Comparison of ENCODE assay signal across 8 cellular contexts in genomic region chr19:57558525-57558924, GRCh38. TPM values are rescaled to one million over a fixed set of nuclear protein-coding genes. Genes with fewer than 3 reads are reported as not detected.
DNase-seq lines count a peak whose midpoint lies in the region; ATAC-seq, FAIRE-seq and TF ChIP-seq lines count a peak whose summit lies in the region.

No MANE protein-coding gene starts in this region.

- no peak overlapping the region for H3K23ac ChIP-seq in mesenchymal stem cell (ENCODE audit: low read length in 2 of 2)

- no peak for TF ChIP-seq EP300 in K562 (IDR thresholded peaks at IDR 0.05; ENCODE audit: low read length)

- H3K27me3 ChIP-seq in AG04450 (ENCODE audit: control insufficient read depth, insufficient read depth, low read length) (no peaks in the 10 kb centered on the region), K562 (ENCODE audit: control insufficient read depth in 2 of 2, insufficient read depth in 2 of 2, low read length in 2 of 2) (no peaks in the 10 kb centered on the region; a peak in 1 of 5 replicates), mesenchymal stem cell (ENCODE audit: control insufficient read depth in 1 of 2, insufficient read depth in 1 of 2, low read length in 2 of 2) (no peaks in the 10 kb centered on the region)

- no peak overlapping the region for H3K27ac ChIP-seq in AG04450 (ENCODE audit: low read depth, low read length)
- no peak overlapping the region for H3K27ac ChIP-seq in K562 (ENCODE audit: extremely low read depth, low read depth, low read length)
- no peak overlapping the region for H3K27ac ChIP-seq in mesenchymal stem cell (ENCODE audit: low read length, poor library complexity, severe bottlenecking)
- no peak overlapping the region for H3K27ac ChIP-seq in substantia nigra (ENCODE audit: low read depth, low read length, poor library complexity, severe bottlenecking)

- no peak overlapping the region for H4K8ac ChIP-seq in mesenchymal stem cell (ENCODE audit: low read length)

- peak overlapping the region; percentile 98 for H3K4me3 Mint-ChIP-seq in HFFc6

- H2AFZ ChIP-seq in K562 (ENCODE audit: low read depth, low read length) (no peak overlapping the region), mesenchymal stem cell (ENCODE audit: low read depth, low read length) (no peak overlapping the region)

- peaks cover 33% of the 10 kb centered on the region for H3K4me1 Mint-ChIP-seq in HFFc6 (ENCODE audit: low read depth)

- H3K36me3 ChIP-seq in K562 (ENCODE audit: control insufficient read depth, insufficient read depth, low read length) (peaks cover 18% of the 10 kb centered on the region), mesenchymal stem cell (ENCODE audit: control insufficient read depth in 1 of 2, insufficient read depth in 2 of 2, low read depth in 1 of 2, low read length in 2 of 2) (peaks cover 29 to 32% of the 10 kb centered on the region in 2 experiments)

- H3K79me2 ChIP-seq in K562 (ENCODE audit: control insufficient read depth, insufficient read depth, low read length): peaks cover 20% of the 10 kb centered on the region

- no peak overlapping the region for H2BK15ac ChIP-seq in mesenchymal stem cell (ENCODE audit: low read depth, poor library complexity, severe bottlenecking)

- peaks cover 37% of the 10 kb centered on the region for H3K79me1 ChIP-seq in mesenchymal stem cell (replicated peaks; ENCODE audit: low read length, poor library complexity, severe bottlenecking)

- H3K9me1 ChIP-seq in K562 (ENCODE audit: control insufficient read depth, insufficient read depth, low read length): no peaks in the 10 kb centered on the region

- H3K9me3 Mint-ChIP-seq in HFFc6: peaks cover 44% of the 10 kb centered on the region

- H3K18ac ChIP-seq in mesenchymal stem cell (ENCODE audit: low read depth in 1 of 2, low read length in 2 of 2): no peak overlapping the region

- ATAC-seq in K562 (peak; percentile 34; the same call in 2 of the 3 replicates), HG03025 (IDR thresholded peaks at IDR 0.05; ENCODE audit: low FRiP score, unreplicated experiment) (no peak)

- intact Hi-C loops in K562 (cut with micrococcal nuclease): no loop called here

- no peak overlapping the region for H3K4ac ChIP-seq in mesenchymal stem cell (ENCODE audit: low read depth in 1 of 2, low read length in 2 of 2)

- peaks cover 34% of the 10 kb centered on the region for H3K9me3 ChIP-seq in AG04450 (ENCODE audit: control insufficient read depth, insufficient read depth, low read length)
- H3K9me3 ChIP-seq in K562 (replicated peaks; ENCODE audit: control insufficient read depth, insufficient read depth, low read depth, low read length): 0 out of 2 replicates have a peak, but pooled peaks cover 5% of the 10 kb centered on the region
- H3K9me3 ChIP-seq in mesenchymal stem cell (ENCODE audit: control insufficient read depth, low read length): peaks cover 46% of the 10 kb centered on the region

- CTCF ChIA-PET in AG04450 (lab: Charles Lee): no interaction called here
- CTCF ChIA-PET in K562 (lab: Yijun Ruan, JAX; ENCODE audit: low intra/inter-chr PET ratio): no interaction called here

- FAIRE-seq in K562 (lab: Jason Lieb, UNC): peak; percentile 65
- FAIRE-seq in HTR-8/SVneo (lab: Jason Lieb, UNC): no peak

- H4K20me1 ChIP-seq in K562 (replicated peaks; ENCODE audit: control insufficient read depth, insufficient read depth, low read length): no peaks in the 10 kb centered on the region

- no peak overlapping the region for H2BK5ac ChIP-seq in mesenchymal stem cell (ENCODE audit: low read depth, low read length, poor library complexity, severe bottlenecking)

- in situ Hi-C loops in K562 (cut with MboI): no loop called here

- TF ChIP-seq RAD21 in K562 (CRISPR knock-in tag; conservative IDR thresholded peaks at IDR 0.05 in 1 of 2, IDR thresholded peaks at IDR 0.05 in 1 of 2): peak in 1 of 2 experiments; percentile 42; a peak in 2 of 4 replicates

- POLR2A ChIA-PET in AG04450 (lab: Yijun Ruan, JAX): no interaction called here
- POLR2A ChIA-PET in K562 (lab: Yijun Ruan, JAX): no interaction called here

- no peak overlapping the region for H2BK12ac ChIP-seq in mesenchymal stem cell (ENCODE audit: low read length in 2 of 2)

- 12% methylated on average over 6 of the region's 6 CpGs for WGBS in K562 (ENCODE audit: insufficient coverage, low coverage, missing lambda C conversion rate)
- WGBS in mesenchymal stem cell: 52% methylated on average over 6 of the region's 6 CpGs

- BruUV-seq in K562 (replicated peaks; lab: Mats Ljungman, UMichigan): no TSS peak

- H3K9ac ChIP-seq in K562 (ENCODE audit: insufficient read depth in 1 of 2, low read depth in 2 of 2, low read length in 2 of 2) (peak overlapping the region in 1 of 2 experiments; percentile 69; a peak in 1 of 4 replicates), mesenchymal stem cell (ENCODE audit: low read length) (peak overlapping the region; percentile 91)

- no peak overlapping the region for H3K14ac ChIP-seq in mesenchymal stem cell (ENCODE audit: low read length in 2 of 2)

- no peak overlapping the region for H4K91ac ChIP-seq in mesenchymal stem cell (ENCODE audit: low read length)

- no peak for DNase-seq in AG04450 (ENCODE audit: low read depth, low spot score)
- DNase-seq in HFFc6: peak; percentile 10
- DNase-seq in K562 (ENCODE audit: extremely low read depth in 1 of 4, low spot score in 3 of 4): peak in 3 of 4 experiments; percentile 16 to 25 (median 18)
- peak; percentile 34 for DNase-seq in mesenchymal stem cell
- no peak for DNase-seq in occipital lobe (lab: John Stamatoyannopoulos, UW)
- DNase-seq in HTR-8/SVneo (ENCODE audit: insufficient read length, low spot score): no peak
- no peak for DNase-seq in substantia nigra (lab: John Stamatoyannopoulos, UW)

- peaks cover 64% of the 10 kb centered on the region for H3K36me3 Mint-ChIP-seq in HFFc6 (ENCODE audit: low read depth)

- H3K4me3 ChIP-seq in AG04450 (ENCODE audit: low read depth, low read length) (peak overlapping the region; percentile 98), K562 (peak overlapping the region; percentile 88), mesenchymal stem cell (ENCODE audit: insufficient read depth in 1 of 2, low read depth in 1 of 2, low read length in 2 of 2) (peak overlapping the region in 1 of 2 experiments; percentile 97)

- no peak for TF ChIP-seq POLR2A in K562 (conservative IDR thresholded peaks at IDR 0.05)

- H2AK5ac ChIP-seq in mesenchymal stem cell (ENCODE audit: low read length, severe bottlenecking): no peak overlapping the region

- no peak overlapping the region for H2BK120ac ChIP-seq in mesenchymal stem cell (ENCODE audit: low read depth, low read length)

- H3K27ac Mint-ChIP-seq in HFFc6: peak overlapping the region; percentile 89

- H3K4me1 ChIP-seq in K562 (replicated peaks in 1 of 2; ENCODE audit: control insufficient read depth in 2 of 2, insufficient read depth in 2 of 2, low read length in 2 of 2): peaks cover 0 to 11% of the 10 kb centered on the region in 2 experiments; a peak in 2 of 5 replicates
- H3K4me1 ChIP-seq in mesenchymal stem cell (ENCODE audit: control insufficient read depth, insufficient read depth, low read depth, low read length): peaks cover 4% of the 10 kb centered on the region

- peak; percentile 21; the same call in 1 of the 2 replicates for TF ChIP-seq CTCF in AG04450 (IDR thresholded peaks at IDR 0.05; ENCODE audit: low read depth, low read length)
- TF ChIP-seq CTCF in HFFc6 (IDR thresholded peaks at IDR 0.05): no peak
- TF ChIP-seq CTCF in K562 (IDR thresholded peaks at IDR 0.05 in 2 of 3, conservative IDR thresholded peaks at IDR 0.05 in 1 of 3; ENCODE audit: insufficient read depth in 2 of 3, low read depth in 1 of 3, low read length in 3 of 3): no peak

- peaks cover 6% of the 10 kb centered on the region for H3K27me3 Mint-ChIP-seq in HFFc6 (ENCODE audit: insufficient read depth)

- H3K4me2 ChIP-seq in K562 (ENCODE audit: insufficient read depth, low read length) (peak overlapping the region; percentile 71), mesenchymal stem cell (ENCODE audit: low read length, poor library complexity, severe bottlenecking) (peak overlapping the region; percentile 46)

RNA-seq across cellular contexts. Expression of gene ZNF550, which starts 1.1 kb away (rescaled TPM):
- polyA plus RNA-seq in AG04450 (2011; rRNA removed): 6.8 and 8.2 TPM in 2 replicates
- 11.0 and 11.2 TPM in 2 replicates for polyA minus RNA-seq in AG04450 (2011; rRNA and poly(A)+ RNA removed)
- total RNA-seq in HFFc6 (2021; fragmentation: NEBNext Ultra II Directional; extraction: Animal tissue kit (Norgen Biotek cat#: 25700)): 1 to 10 TPM; 4.8 to 8.5 (median 5.6) TPM
- total RNA-seq in K562 (2011; cell fraction: chromatin; rRNA removed; ENCODE audit: low replicate concordance): 26.0 and 36.4 TPM in 2 replicates
- total RNA-seq in K562 (2011; cell fraction: nucleolus; rRNA removed): 29.0 and 29.5 TPM in 2 replicates
- total RNA-seq in K562 (2011; cell fraction: nucleoplasm; rRNA removed): 17.0 and 21.4 TPM in 2 replicates
- total RNA-seq in K562 (2014; rRNA removed): 3.9 and 5.0 TPM in 2 replicates
- total RNA-seq in K562 (2014; rRNA removed; fragmentation: Illumina TruSeq; extraction: Trizol): 5.1 and 6.4 TPM in 2 replicates
- total RNA-seq in K562 (2015; rRNA removed; fragmentation: Illumina TruSeq; extraction: Trizol): 3.5 TPM in 2 replicates
- total RNA-seq in K562 (2021): 4.8 and 5.2 TPM in 2 replicates
- 11.8 and 12.8 TPM in 2 replicates for polyA plus RNA-seq in K562 (2011; rRNA removed)
- 3.4 and 6.3 TPM in 2 replicates for polyA plus RNA-seq in K562 (2011; cell fraction: cytosol; rRNA removed)
- 12.8 and 16.3 TPM in 2 replicates for polyA plus RNA-seq in K562 (2011; cell fraction: nucleus; rRNA removed)
- polyA plus RNA-seq in K562 (2012): 3.1 and 3.2 TPM in 2 replicates
- 4.4 and 4.6 TPM in 2 replicates for polyA plus RNA-seq in K562 (2014; fragmentation: Illumina TruSeq; extraction: Trizol)
- 1 to 10 TPM; 1.6 to 1.7 TPM for polyA plus RNA-seq in K562 (2014; fragmentation: Nextera tagmentation; extraction: Ambion mirVana)
- 4.3 and 5.0 TPM in 2 replicates for polyA plus RNA-seq in K562 (2014; rRNA removed)
- 15.3 and 17.1 TPM in 2 replicates for polyA minus RNA-seq in K562 (2011; rRNA and poly(A)+ RNA removed)
- polyA minus RNA-seq in K562 (2011; cell fraction: cytosol; rRNA and poly(A)+ RNA removed): 4.3 and 5.9 TPM in 2 replicates
- 10.9 and 17.0 TPM in 2 replicates for polyA minus RNA-seq in K562 (2011; cell fraction: nucleus; rRNA and poly(A)+ RNA removed)
- polyA plus RNA-seq in mesenchymal stem cell (2013, experiment 1 of 2): 2.8 TPM
- polyA plus RNA-seq in mesenchymal stem cell (2013, experiment 2 of 2): 3.0 TPM
- total RNA-seq in occipital lobe: 12.8 TPM

RNA-seq across cellular contexts. Expression of gene ZNF416, which starts 20.2 kb away (rescaled TPM):
- 4.4 and 4.8 TPM in 2 replicates for polyA plus RNA-seq in AG04450 (2011; rRNA removed)
- 10.0 and 10.1 TPM in 2 replicates for polyA minus RNA-seq in AG04450 (2011; rRNA and poly(A)+ RNA removed)
- total RNA-seq in HFFc6 (2021; fragmentation: NEBNext Ultra II Directional; extraction: Animal tissue kit (Norgen Biotek cat#: 25700)): 1 to 10 TPM; 3.8 to 5.4 (median 5.0) TPM
- 4.9 and 8.5 TPM in 2 replicates for total RNA-seq in K562 (2011; cell fraction: chromatin; rRNA removed; ENCODE audit: low replicate concordance)
- 5.0 and 7.2 TPM in 2 replicates for total RNA-seq in K562 (2011; cell fraction: nucleolus; rRNA removed)
- 4.7 and 4.8 TPM in 2 replicates for total RNA-seq in K562 (2011; cell fraction: nucleoplasm; rRNA removed)
- total RNA-seq in K562 (2014; rRNA removed): 0.78 and 1.1 TPM in 2 replicates
- total RNA-seq in K562 (2014; rRNA removed; fragmentation: Illumina TruSeq; extraction: Trizol): 1.2 and 1.6 TPM in 2 replicates
- total RNA-seq in K562 (2015; rRNA removed; fragmentation: Illumina TruSeq; extraction: Trizol): 1.1 and 1.2 TPM in 2 replicates
- 1.3 and 1.6 TPM in 2 replicates for total RNA-seq in K562 (2021)
- 1.3 and 2.0 TPM in 2 replicates for polyA plus RNA-seq in K562 (2011; rRNA removed)
- polyA plus RNA-seq in K562 (2011; cell fraction: cytosol; rRNA removed): 0.66 and 1.0 TPM in 2 replicates
- 1.6 and 1.8 TPM in 2 replicates for polyA plus RNA-seq in K562 (2011; cell fraction: nucleus; rRNA removed)
- 0.85 and 1.3 TPM in 2 replicates for polyA plus RNA-seq in K562 (2012)
- 1.3 and 1.5 TPM in 2 replicates for polyA plus RNA-seq in K562 (2014; fragmentation: Illumina TruSeq; extraction: Trizol)
- under 1 TPM; 0.20 to 0.27 TPM for polyA plus RNA-seq in K562 (2014; fragmentation: Nextera tagmentation; extraction: Ambion mirVana)
- polyA plus RNA-seq in K562 (2014; rRNA removed): 0.61 and 1.1 TPM in 2 replicates
- polyA minus RNA-seq in K562 (2011; rRNA and poly(A)+ RNA removed): 3.9 and 4.7 TPM in 2 replicates
- 0.82 and 1.1 TPM in 2 replicates for polyA minus RNA-seq in K562 (2011; cell fraction: cytosol; rRNA and poly(A)+ RNA removed)
- polyA minus RNA-seq in K562 (2011; cell fraction: nucleus; rRNA and poly(A)+ RNA removed): 4.3 and 5.6 TPM in 2 replicates
- 3.4 TPM for polyA plus RNA-seq in mesenchymal stem cell (2013, experiment 1 of 2)
- polyA plus RNA-seq in mesenchymal stem cell (2013, experiment 2 of 2): 3.4 TPM
- 15.1 TPM for total RNA-seq in occipital lobe

RNA-seq across cellular contexts. Expression of gene ZIK1, which starts 25.4 kb away (rescaled TPM):
- polyA plus RNA-seq in AG04450 (2011; rRNA removed): 4.3 and 4.5 TPM in 2 replicates
- polyA minus RNA-seq in AG04450 (2011; rRNA and poly(A)+ RNA removed): 6.1 and 6.6 TPM in 2 replicates
- 1 to 10 TPM in 3 of 6 experiments, under 1 TPM in 3; 0.80 to 3.0 (median 1.3) TPM for total RNA-seq in HFFc6 (2021; fragmentation: NEBNext Ultra II Directional; extraction: Animal tissue kit (Norgen Biotek cat#: 25700))
- total RNA-seq in K562 (2011; cell fraction: chromatin; rRNA removed; ENCODE audit: low replicate concordance): 0.32 and 0.81 TPM in 2 replicates
- 0.50 and 1.7 TPM in 2 replicates for total RNA-seq in K562 (2011; cell fraction: nucleolus; rRNA removed)
- total RNA-seq in K562 (2011; cell fraction: nucleoplasm; rRNA removed): 0.29 and 0.46 TPM in 2 replicates
- total RNA-seq in K562 (2014; rRNA removed): 0.14 and 0.69 TPM in 2 replicates
- total RNA-seq in K562 (2014; rRNA removed; fragmentation: Illumina TruSeq; extraction: Trizol): 0.18 and 0.32 TPM in 2 replicates
- 0.15 and 0.25 TPM in 2 replicates for total RNA-seq in K562 (2015; rRNA removed; fragmentation: Illumina TruSeq; extraction: Trizol)
- 0.16 and 0.27 TPM in 2 replicates for total RNA-seq in K562 (2021)
- 0.20 and 0.42 TPM in 2 replicates for polyA plus RNA-seq in K562 (2011; rRNA removed)
- polyA plus RNA-seq in K562 (2011; cell fraction: cytosol; rRNA removed): 0.04 and 0.31 TPM in 2 replicates
- 0.11 and 0.21 TPM in 2 replicates for polyA plus RNA-seq in K562 (2011; cell fraction: nucleus; rRNA removed)
- 0.16 and 0.36 TPM in 2 replicates for polyA plus RNA-seq in K562 (2012)
- 0.12 and 0.19 TPM in 2 replicates for polyA plus RNA-seq in K562 (2014; fragmentation: Illumina TruSeq; extraction: Trizol)
- polyA plus RNA-seq in K562 (2014; fragmentation: Nextera tagmentation; extraction: Ambion mirVana): under 1 TPM in 1 of 2 experiments, not detected in 1; 0.03 TPM
- polyA plus RNA-seq in K562 (2014; rRNA removed): 0.12 and 0.31 TPM in 2 replicates
- polyA minus RNA-seq in K562 (2011; rRNA and poly(A)+ RNA removed): 0.36 and 0.39 TPM in 2 replicates
- not detected in 2 replicates for polyA minus RNA-seq in K562 (2011; cell fraction: cytosol; rRNA and poly(A)+ RNA removed)
- 0.22 and 0.40 TPM in 2 replicates for polyA minus RNA-seq in K562 (2011; cell fraction: nucleus; rRNA and poly(A)+ RNA removed)
- 3.0 TPM for polyA plus RNA-seq in mesenchymal stem cell (2013, experiment 1 of 2)
- 3.2 TPM for polyA plus RNA-seq in mesenchymal stem cell (2013, experiment 2 of 2)
- 33.7 TPM for total RNA-seq in occipital lobe

RNA-seq across cellular contexts. Expression of gene ZNF549, which starts 31.4 kb away (rescaled TPM):
- 5.0 and 5.8 TPM in 2 replicates for polyA plus RNA-seq in AG04450 (2011; rRNA removed)
- 6.0 and 7.8 TPM in 2 replicates for polyA minus RNA-seq in AG04450 (2011; rRNA and poly(A)+ RNA removed)
- total RNA-seq in HFFc6 (2021; fragmentation: NEBNext Ultra II Directional; extraction: Animal tissue kit (Norgen Biotek cat#: 25700)): 1 to 10 TPM; 3.0 to 4.0 (median 3.7) TPM
- 1.4 and 2.8 TPM in 2 replicates for total RNA-seq in K562 (2011; cell fraction: chromatin; rRNA removed; ENCODE audit: low replicate concordance)
- 1.0 and 1.6 TPM in 2 replicates for total RNA-seq in K562 (2011; cell fraction: nucleolus; rRNA removed)
- total RNA-seq in K562 (2011; cell fraction: nucleoplasm; rRNA removed): 1.3 and 1.4 TPM in 2 replicates
- 0.16 and 0.18 TPM in 2 replicates for total RNA-seq in K562 (2014; rRNA removed)
- 0.29 and 0.48 TPM in 2 replicates for total RNA-seq in K562 (2014; rRNA removed; fragmentation: Illumina TruSeq; extraction: Trizol)
- 0.11 and 0.25 TPM in 2 replicates for total RNA-seq in K562 (2015; rRNA removed; fragmentation: Illumina TruSeq; extraction: Trizol)
- total RNA-seq in K562 (2021): 0.22 TPM in 2 replicates
- 0.08 and 0.68 TPM in 2 replicates for polyA plus RNA-seq in K562 (2011; rRNA removed)
- 0.03 and 0.52 TPM in 2 replicates for polyA plus RNA-seq in K562 (2011; cell fraction: cytosol; rRNA removed)
- 0.50 TPM in 1 of 2 replicates, not detected in the other for polyA plus RNA-seq in K562 (2011; cell fraction: nucleus; rRNA removed)
- 0.21 and 0.37 TPM in 2 replicates for polyA plus RNA-seq in K562 (2012)
- polyA plus RNA-seq in K562 (2014; fragmentation: Illumina TruSeq; extraction: Trizol): 0.25 and 0.29 TPM in 2 replicates
- under 1 TPM; 0.03 to 0.14 TPM for polyA plus RNA-seq in K562 (2014; fragmentation: Nextera tagmentation; extraction: Ambion mirVana)
- 0.12 and 0.25 TPM in 2 replicates for polyA plus RNA-seq in K562 (2014; rRNA removed)
- polyA minus RNA-seq in K562 (2011; rRNA and poly(A)+ RNA removed): 0.03 and 1.1 TPM in 2 replicates
- polyA minus RNA-seq in K562 (2011; cell fraction: cytosol; rRNA and poly(A)+ RNA removed): 0.48 TPM in 1 of 2 replicates, not detected in the other
- 0.54 TPM in 1 of 2 replicates, not detected in the other for polyA minus RNA-seq in K562 (2011; cell fraction: nucleus; rRNA and poly(A)+ RNA removed)
- 2.3 TPM for polyA plus RNA-seq in mesenchymal stem cell (2013, experiment 1 of 2)
- polyA plus RNA-seq in mesenchymal stem cell (2013, experiment 2 of 2): 2.1 TPM
- total RNA-seq in occipital lobe: 18.7 TPM

RNA-seq across cellular contexts. Expression of gene ZNF530, which starts 41.2 kb away (rescaled TPM):
- polyA plus RNA-seq in AG04450 (2011; rRNA removed) (1.3 and 1.5 TPM in 2 replicates), K562 (2011; rRNA removed) (4.2 and 5.0 TPM in 2 replicates), K562 (2014; fragmentation: Illumina TruSeq; extraction: Trizol) (2.6 and 4.1 TPM in 2 replicates), K562 (2014; fragmentation: Nextera tagmentation; extraction: Ambion mirVana) (under 1 TPM; 0.28 to 0.78 TPM), K562 (2014; rRNA removed) (2.2 and 4.1 TPM in 2 replicates)
- 1.4 and 2.3 TPM in 2 replicates for polyA minus RNA-seq in AG04450 (2011; rRNA and poly(A)+ RNA removed)
- 1 to 10 TPM; 2.3 to 4.5 (median 3.6) TPM for total RNA-seq in HFFc6 (2021; fragmentation: NEBNext Ultra II Directional; extraction: Animal tissue kit (Norgen Biotek cat#: 25700))
- total RNA-seq in K562 (2011; cell fraction: chromatin; rRNA removed; ENCODE audit: low replicate concordance): 9.5 and 10.6 TPM in 2 replicates
- 9.7 and 11.2 TPM in 2 replicates for total RNA-seq in K562 (2011; cell fraction: nucleolus; rRNA removed)
- total RNA-seq in K562 (2011; cell fraction: nucleoplasm; rRNA removed): 10.9 and 12.1 TPM in 2 replicates
- total RNA-seq in K562 (2014; rRNA removed) (3.2 and 5.9 TPM in 2 replicates), K562 (2014; rRNA removed; fragmentation: Illumina TruSeq; extraction: Trizol) (4.1 and 5.0 TPM in 2 replicates), K562 (2015; rRNA removed; fragmentation: Illumina TruSeq; extraction: Trizol) (3.0 and 3.1 TPM in 2 replicates), K562 (2021) (3.5 and 4.0 TPM in 2 replicates), occipital lobe (3.6 TPM)
- polyA plus RNA-seq in K562 (2011; cell fraction: cytosol; rRNA removed): 3.2 and 4.1 TPM in 2 replicates
- polyA plus RNA-seq in K562 (2011; cell fraction: nucleus; rRNA removed): 3.9 and 7.4 TPM in 2 replicates
- polyA plus RNA-seq in K562 (2012): 2.4 and 4.6 TPM in 2 replicates
- 4.7 and 4.8 TPM in 2 replicates for polyA minus RNA-seq in K562 (2011; rRNA and poly(A)+ RNA removed)
- polyA minus RNA-seq in K562 (2011; cell fraction: cytosol; rRNA and poly(A)+ RNA removed): 1.0 and 1.4 TPM in 2 replicates
- polyA minus RNA-seq in K562 (2011; cell fraction: nucleus; rRNA and poly(A)+ RNA removed): 7.1 and 7.9 TPM in 2 replicates
- 0.86 TPM for polyA plus RNA-seq in mesenchymal stem cell (2013, experiment 1 of 2)
- 0.92 TPM for polyA plus RNA-seq in mesenchymal stem cell (2013, experiment 2 of 2)

Comparison
In these comparisons a context has a peak if more than half of its experiments do, and no peak if none do; other contexts are left out.
1. DNase-seq: peak in HFFc6 (single experiment), K562 (3 of 4) and mesenchymal stem cell (single experiment); none in AG04450 (single experiment), occipital lobe (single experiment), HTR-8/SVneo (single experiment) and substantia nigra (0 of 49).